ENCODE assay signal across 31 cellular contexts in the genomic region with DNA sequence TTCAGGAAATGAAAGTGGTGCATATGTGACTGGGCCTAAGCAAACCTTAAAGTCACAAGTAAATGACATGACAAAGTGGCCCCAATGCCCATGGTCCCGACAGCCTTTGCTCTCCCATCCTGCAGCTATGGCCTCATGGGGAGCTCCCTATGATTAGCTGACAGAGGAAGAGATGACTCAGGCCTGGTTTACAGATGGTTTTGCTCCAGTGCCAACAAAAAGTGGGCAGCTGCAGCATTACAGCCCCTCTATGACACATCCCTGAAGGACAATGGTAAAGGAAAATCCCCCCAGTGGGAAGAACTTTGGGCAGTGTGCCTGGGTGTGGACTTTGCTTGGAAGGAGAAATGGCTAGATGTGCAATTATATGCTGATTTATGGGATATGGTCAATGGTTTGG.
A peak's percentile ranks its signal among the peaks of the same experiment; 100 is the strongest.
DNase-seq lines count a peak whose midpoint lies in the region; ATAC-seq and TF ChIP-seq lines count a peak whose summit lies in the region.
"Had no signal": no experiment of that assay in that cellular context is flagged by ENCODE, and none has a peak within 500 bp of the region (broad histone marks: within the 10 kb centered on the region; RNA-seq: fewer than 3 reads in every experiment).

No MANE protein-coding gene starts in this region.

- ATAC-seq in HG02885 (IDR thresholded peaks at IDR 0.05; ENCODE audit: poor library complexity, unreplicated experiment) = no peak
- ATAC-seq: activated CD4-positive, alpha-beta T cell treated with anti-CD3 and anti-CD28 coated beads for 36 hours; activated naive CD4-positive, alpha-beta T cell treated with anti-CD3 and anti-CD28 coated beads, Interleukin-2, amount 50 U/mL, for 72 hours; effector memory CD8-positive, alpha-beta T cell; foreskin keratinocyte; K562; lower lobe of right lung; natural killer cell treated with Interleukin-12 subunit alpha and Interleukin-12 subunit beta and Interleukin-15 and Interleukin-18, amount 100 ng/mL, for 72 hours had no signal

- DNase-seq in ELR (ENCODE audit: low read depth) = peak; percentile 44
- DNase-seq in M059J (ENCODE audit: low read depth) = peak; percentile 80
- DNase-seq in astrocyte of the hippocampus (ENCODE audit: low read depth, low spot score) = peak; percentile 53
- DNase-seq in kidney epithelial cell (ENCODE audit: low read depth) = peak; percentile 4
- no peak for DNase-seq in DMS 273 (lab: John Stamatoyannopoulos, UW; ENCODE audit: unreplicated experiment)
- DNase-seq in NCI-H2196 treated with DMSO at 0.1 percent for 48 hours (lab: John Stamatoyannopoulos, UW; ENCODE audit: unreplicated experiment) = no peak
- no peak for DNase-seq in RKO (ENCODE audit: low spot score)
- DNase-seq: activated CD4-positive, alpha-beta T cell treated with anti-CD3 and anti-CD28 coated beads for 36 hours; activated effector memory CD4-positive, alpha-beta T cell treated with Interleukin-2 at 50 U/mL for 16 hours; amygdala; central memory CD4-positive, alpha-beta T cell; cortex of kidney; effector memory CD8-positive, alpha-beta T cell; erythroblast; foreskin keratinocyte; head of caudate nucleus; HFFc6; kidney; lower lobe of right lung; MM.1S; NCI-H2029; NCI-H524 treated with DMSO at 0.1 percent for 48 hours; PC-9; stimulated activated CD4-positive, alpha-beta T cell treated with anti-CD3 and anti-CD28 coated beads, Interleukin-4, amount 100 ng/mL, for 4 hours; T-helper 2 cell; transverse colon had no signal

- no peak for TF ChIP-seq CTCF in kidney epithelial cell (IDR thresholded peaks at IDR 0.05; ENCODE audit: insufficient read depth, low read length, poor library complexity, severe bottlenecking)

- H3K4me3 ChIP-seq in kidney epithelial cell (ENCODE audit: low read depth, low read length) = no peak overlapping the region
- H3K4me3 ChIP-seq: BLaER1 treated with 17β-estradiol and CSF1 and Interleukin-3, amounts not matched to agents 10 nM and 100 nM; K562; lower lobe of right lung; transverse colon had no signal

- no peaks in the 10 kb centered on the region for H3K27me3 ChIP-seq in kidney epithelial cell (ENCODE audit: control insufficient read depth, insufficient read depth, low read length)
- H3K27me3 ChIP-seq: BLaER1 treated with 17β-estradiol and CSF1 and Interleukin-3, amounts not matched to agents 10 nM and 100 nM; transverse colon had no signal

- no peaks in the 10 kb centered on the region for H3K36me3 ChIP-seq in kidney epithelial cell (ENCODE audit: control insufficient read depth, insufficient read depth, low read length)
- H3K36me3 ChIP-seq: BLaER1 treated with 17β-estradiol and CSF1 and Interleukin-3, amounts not matched to agents 10 nM and 100 nM; lower lobe of right lung; transverse colon had no signal

Comparison
In these comparisons a context has a peak if more than half of its experiments do, and no peak if none do; other contexts are left out.
1. DNase-seq: peak in ELR (single experiment), M059J (single experiment), astrocyte of the hippocampus (single experiment) and kidney epithelial cell (single experiment); none in DMS 273 (single experiment), NCI-H2196 treated with DMSO at 0.1 percent for 48 hours (single experiment) and RKO (single experiment).